ENCODE assay signal across 1 cellular context in the genomic region with DNA sequence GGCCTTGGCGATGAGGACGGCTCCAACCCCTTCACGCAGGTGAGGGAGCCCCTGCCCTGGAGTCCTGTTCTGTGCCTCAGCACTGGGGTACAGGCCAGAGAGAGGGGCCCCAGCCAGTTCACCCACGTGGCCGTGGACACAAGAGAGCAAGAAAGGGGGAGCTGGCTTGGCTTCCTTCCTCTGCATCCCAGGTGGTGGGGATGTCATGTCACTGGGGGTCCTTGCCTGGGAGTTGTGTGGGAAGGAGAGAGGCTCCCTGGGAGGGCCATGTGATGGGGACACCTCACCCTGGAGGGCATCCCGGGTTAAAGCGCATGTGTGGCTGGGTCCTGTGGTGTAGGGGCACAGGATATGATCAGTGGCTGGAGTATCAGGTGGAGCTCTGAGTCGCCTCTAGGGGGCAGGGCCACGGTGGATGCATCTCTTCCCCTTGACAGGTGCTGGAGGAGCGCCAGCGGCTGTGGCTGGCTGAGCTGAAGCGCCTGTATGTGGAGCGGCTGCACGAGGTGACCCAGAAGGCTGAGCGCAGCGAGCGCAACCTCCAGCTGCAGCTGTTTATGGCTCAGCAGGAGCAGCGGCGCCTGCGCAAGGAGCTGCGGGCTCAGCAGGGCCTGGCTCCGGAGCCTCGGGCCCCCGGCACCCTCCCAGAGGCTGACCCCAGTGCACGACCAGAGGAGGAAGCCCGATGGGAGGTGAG.
TF ChIP-seq lines count a peak whose summit lies in the region.

No MANE protein-coding gene starts in this region.

TF ChIP-seq in HepG2, 621 proteins besides CTCF, POLR2A, EP300 and RAD21 (continued from another document and continues in another):
- TF ChIP-seq ZNF792 (CRISPR knock-in tag; IDR thresholded peaks at IDR 0.05): no peak
- peak; percentile 4 for TF ChIP-seq ASH2L (IDR thresholded peaks at IDR 0.05; ENCODE audit: insufficient read length, low read depth, low read length)
- 0 out of 2 replicates have a peak, but pooled peaks have one; percentile 23 for TF ChIP-seq FOSL2 (CRISPR knock-in tag; IDR thresholded peaks at IDR 0.05)
- no peak for TF ChIP-seq RFXAP (CRISPR knock-in tag; IDR thresholded peaks at IDR 0.05; ENCODE audit: borderline replicate concordance)
- TF ChIP-seq THAP11 (CRISPR knock-in tag; IDR thresholded peaks at IDR 0.05): peak; percentile 53
- TF ChIP-seq UBTF (CRISPR knock-in tag; IDR thresholded peaks at IDR 0.05): peak; percentile 47; the same call in 1 of the 2 replicates
- TF ChIP-seq ELF3 (CRISPR knock-in tag; IDR thresholded peaks at IDR 0.05): 0 out of 2 replicates have a peak, but pooled peaks have one; percentile 26
- TF ChIP-seq TBX2 (CRISPR knock-in tag; IDR thresholded peaks at IDR 0.05; ENCODE audit: borderline replicate concordance): 0 out of 2 replicates have a peak, but pooled peaks have one; percentile 23
- TF ChIP-seq ZFY (CRISPR knock-in tag; IDR thresholded peaks at IDR 0.05): peak; percentile 15; the same call in 1 of the 2 replicates
- peak; percentile 58; the same call in 1 of the 2 replicates for TF ChIP-seq ZNF766 (CRISPR knock-in tag; IDR thresholded peaks at IDR 0.05; ENCODE audit: borderline replicate concordance)
- TF ChIP-seq ZNF251 (CRISPR knock-in tag; IDR thresholded peaks at IDR 0.05): no peak
- TF ChIP-seq POGZ (CRISPR knock-in tag; IDR thresholded peaks at IDR 0.05): no peak
- 0 out of 2 replicates have a peak, but pooled peaks have one; percentile 9 for TF ChIP-seq ZNF138 (CRISPR knock-in tag; IDR thresholded peaks at IDR 0.05; ENCODE audit: low read depth)
- TF ChIP-seq MAZ (IDR thresholded peaks at IDR 0.05; ENCODE audit: borderline replicate concordance, low read depth, low read length): no peak
- peak; percentile 45; the same call in 1 of the 2 replicates for TF ChIP-seq MAZ (CRISPR knock-in tag; IDR thresholded peaks at IDR 0.05; ENCODE audit: low read depth)
- no peak for TF ChIP-seq MBD4 (IDR thresholded peaks at IDR 0.05; ENCODE audit: borderline replicate concordance, low read length)
- 0 out of 2 replicates have a peak, but pooled peaks have one; percentile 32 for TF ChIP-seq KMT2A (CRISPR knock-in tag; IDR thresholded peaks at IDR 0.05)
- TF ChIP-seq ZNF281 (CRISPR knock-in tag; IDR thresholded peaks at IDR 0.05; ENCODE audit: borderline replicate concordance): no peak
- no peak for TF ChIP-seq PRMT3 (CRISPR knock-in tag; IDR thresholded peaks at IDR 0.05; ENCODE audit: borderline replicate concordance, low read depth)
- TF ChIP-seq, protein P1, sequence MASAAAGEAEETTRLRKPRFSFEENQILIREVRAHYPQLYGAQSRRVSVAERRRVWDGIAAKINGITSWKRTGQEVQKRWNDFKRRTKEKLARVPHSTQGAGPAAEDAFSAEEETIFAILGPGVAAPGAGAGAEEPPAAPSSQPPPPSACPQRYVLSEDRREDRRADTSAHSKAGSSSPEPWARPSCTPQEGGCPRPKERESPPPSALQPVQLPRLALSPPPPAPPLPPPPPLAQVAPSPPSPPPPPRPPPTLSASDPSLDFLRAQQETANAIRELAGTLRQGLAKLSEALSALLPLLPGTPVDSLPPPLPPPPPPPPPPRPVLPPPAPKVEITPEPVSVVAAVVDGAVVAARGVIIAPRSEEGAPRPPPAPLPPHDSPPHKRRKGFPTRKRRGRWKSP (CRISPR knock-in tag; IDR thresholded peaks at IDR 0.05): peak; percentile 80; the same call in 1 of the 2 replicates
- no peak for TF ChIP-seq NFE2L1 (CRISPR knock-in tag; IDR thresholded peaks at IDR 0.05; ENCODE audit: borderline replicate concordance)
- TF ChIP-seq ZNF556 (CRISPR knock-in tag; IDR thresholded peaks at IDR 0.05; ENCODE audit: borderline replicate concordance): 0 out of 2 replicates have a peak, but pooled peaks have one; percentile 39
- TF ChIP-seq SOX6 (IDR thresholded peaks at IDR 0.05): no peak
- peak; percentile 25; the same call in 1 of the 2 replicates for TF ChIP-seq SOX6 (CRISPR knock-in tag; IDR thresholded peaks at IDR 0.05)
- TF ChIP-seq NFATC3 (CRISPR knock-in tag; IDR thresholded peaks at IDR 0.05): no peak
- no peak for TF ChIP-seq ZNF547 (CRISPR knock-in tag; IDR thresholded peaks at IDR 0.05)
- TF ChIP-seq ZNF354B (CRISPR knock-in tag; IDR thresholded peaks at IDR 0.05): no peak
- TF ChIP-seq ZNF235 (CRISPR knock-in tag; IDR thresholded peaks at IDR 0.05; ENCODE audit: borderline replicate concordance): no peak
- no peak for TF ChIP-seq ZSCAN25 (CRISPR knock-in tag; IDR thresholded peaks at IDR 0.05)
- TF ChIP-seq KDM5A (IDR thresholded peaks at IDR 0.05; ENCODE audit: borderline replicate concordance, low read length): no peak
- TF ChIP-seq XRCC5 (optimal IDR thresholded peaks at IDR 0.05; ENCODE audit: low read length): peak; percentile 97
- no peak for TF ChIP-seq ZFP1 (CRISPR knock-in tag; IDR thresholded peaks at IDR 0.05)
- no peak for TF ChIP-seq PRDM4 (CRISPR knock-in tag; IDR thresholded peaks at IDR 0.05; ENCODE audit: borderline replicate concordance)
- TF ChIP-seq, protein P2, sequence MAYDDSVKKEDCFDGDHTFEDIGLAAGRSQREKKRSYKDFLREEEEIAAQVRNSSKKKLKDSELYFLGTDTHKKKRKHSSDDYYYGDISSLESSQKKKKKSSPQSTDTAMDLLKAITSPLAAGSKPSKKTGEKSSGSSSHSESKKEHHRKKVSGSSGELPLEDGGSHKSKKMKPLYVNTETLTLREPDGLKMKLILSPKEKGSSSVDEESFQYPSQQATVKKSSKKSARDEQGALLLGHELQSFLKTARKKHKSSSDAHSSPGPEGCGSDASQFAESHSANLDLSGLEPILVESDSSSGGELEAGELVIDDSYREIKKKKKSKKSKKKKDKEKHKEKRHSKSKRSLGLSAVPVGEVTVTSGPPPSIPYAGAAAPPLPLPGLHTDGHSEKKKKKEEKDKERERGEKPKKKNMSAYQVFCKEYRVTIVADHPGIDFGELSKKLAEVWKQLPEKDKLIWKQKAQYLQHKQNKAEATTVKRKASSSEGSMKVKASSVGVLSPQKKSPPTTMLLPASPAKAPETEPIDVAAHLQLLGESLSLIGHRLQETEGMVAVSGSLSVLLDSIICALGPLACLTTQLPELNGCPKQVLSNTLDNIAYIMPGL (CRISPR knock-in tag; IDR thresholded peaks at IDR 0.05; ENCODE audit: borderline replicate concordance in 1 of 2, low read depth in 1 of 2): peak in 1 of 2 experiments; percentile 66; a peak in 1 of 4 replicates
- TF ChIP-seq KLF12 (CRISPR knock-in tag; IDR thresholded peaks at IDR 0.05; ENCODE audit: borderline replicate concordance): no peak
- TF ChIP-seq ZBTB38 (CRISPR knock-in tag; IDR thresholded peaks at IDR 0.05): peak; percentile 62; the same call in 1 of the 2 replicates
- TF ChIP-seq, protein P3, sequence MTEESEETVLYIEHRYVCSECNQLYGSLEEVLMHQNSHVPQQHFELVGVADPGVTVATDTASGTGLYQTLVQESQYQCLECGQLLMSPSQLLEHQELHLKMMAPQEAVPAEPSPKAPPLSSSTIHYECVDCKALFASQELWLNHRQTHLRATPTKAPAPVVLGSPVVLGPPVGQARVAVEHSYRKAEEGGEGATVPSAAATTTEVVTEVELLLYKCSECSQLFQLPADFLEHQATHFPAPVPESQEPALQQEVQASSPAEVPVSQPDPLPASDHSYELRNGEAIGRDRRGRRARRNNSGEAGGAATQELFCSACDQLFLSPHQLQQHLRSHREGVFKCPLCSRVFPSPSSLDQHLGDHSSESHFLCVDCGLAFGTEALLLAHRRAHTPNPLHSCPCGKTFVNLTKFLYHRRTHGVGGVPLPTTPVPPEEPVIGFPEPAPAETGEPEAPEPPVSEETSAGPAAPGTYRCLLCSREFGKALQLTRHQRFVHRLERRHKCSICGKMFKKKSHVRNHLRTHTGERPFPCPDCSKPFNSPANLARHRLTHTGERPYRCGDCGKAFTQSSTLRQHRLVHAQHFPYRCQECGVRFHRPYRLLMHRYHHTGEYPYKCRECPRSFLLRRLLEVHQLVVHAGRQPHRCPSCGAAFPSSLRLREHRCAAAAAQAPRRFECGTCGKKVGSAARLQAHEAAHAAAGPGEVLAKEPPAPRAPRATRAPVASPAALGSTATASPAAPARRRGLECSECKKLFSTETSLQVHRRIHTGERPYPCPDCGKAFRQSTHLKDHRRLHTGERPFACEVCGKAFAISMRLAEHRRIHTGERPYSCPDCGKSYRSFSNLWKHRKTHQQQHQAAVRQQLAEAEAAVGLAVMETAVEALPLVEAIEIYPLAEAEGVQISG (CRISPR knock-in tag; IDR thresholded peaks at IDR 0.05): peak; percentile 63
- TF ChIP-seq ZNF788 (CRISPR knock-in tag; IDR thresholded peaks at IDR 0.05; ENCODE audit: borderline replicate concordance): no peak
- TF ChIP-seq, protein P4, sequence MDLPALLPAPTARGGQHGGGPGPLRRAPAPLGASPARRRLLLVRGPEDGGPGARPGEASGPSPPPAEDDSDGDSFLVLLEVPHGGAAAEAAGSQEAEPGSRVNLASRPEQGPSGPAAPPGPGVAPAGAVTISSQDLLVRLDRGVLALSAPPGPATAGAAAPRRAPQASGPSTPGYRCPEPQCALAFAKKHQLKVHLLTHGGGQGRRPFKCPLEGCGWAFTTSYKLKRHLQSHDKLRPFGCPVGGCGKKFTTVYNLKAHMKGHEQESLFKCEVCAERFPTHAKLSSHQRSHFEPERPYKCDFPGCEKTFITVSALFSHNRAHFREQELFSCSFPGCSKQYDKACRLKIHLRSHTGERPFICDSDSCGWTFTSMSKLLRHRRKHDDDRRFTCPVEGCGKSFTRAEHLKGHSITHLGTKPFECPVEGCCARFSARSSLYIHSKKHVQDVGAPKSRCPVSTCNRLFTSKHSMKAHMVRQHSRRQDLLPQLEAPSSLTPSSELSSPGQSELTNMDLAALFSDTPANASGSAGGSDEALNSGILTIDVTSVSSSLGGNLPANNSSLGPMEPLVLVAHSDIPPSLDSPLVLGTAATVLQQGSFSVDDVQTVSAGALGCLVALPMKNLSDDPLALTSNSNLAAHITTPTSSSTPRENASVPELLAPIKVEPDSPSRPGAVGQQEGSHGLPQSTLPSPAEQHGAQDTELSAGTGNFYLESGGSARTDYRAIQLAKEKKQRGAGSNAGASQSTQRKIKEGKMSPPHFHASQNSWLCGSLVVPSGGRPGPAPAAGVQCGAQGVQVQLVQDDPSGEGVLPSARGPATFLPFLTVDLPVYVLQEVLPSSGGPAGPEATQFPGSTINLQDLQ (CRISPR knock-in tag; IDR thresholded peaks at IDR 0.05): no peak
- no peak for TF ChIP-seq HIVEP1 (CRISPR knock-in tag; IDR thresholded peaks at IDR 0.05)
- TF ChIP-seq ZBTB43 (CRISPR knock-in tag; conservative IDR thresholded peaks at IDR 0.05): 0 out of 2 replicates have a peak, but pooled peaks have one; percentile 60
- TF ChIP-seq MYNN (CRISPR knock-in tag; IDR thresholded peaks at IDR 0.05; ENCODE audit: low read depth): no peak
